23 cellular contexts compared by ENCODE assay signal in the genomic region with DNA sequence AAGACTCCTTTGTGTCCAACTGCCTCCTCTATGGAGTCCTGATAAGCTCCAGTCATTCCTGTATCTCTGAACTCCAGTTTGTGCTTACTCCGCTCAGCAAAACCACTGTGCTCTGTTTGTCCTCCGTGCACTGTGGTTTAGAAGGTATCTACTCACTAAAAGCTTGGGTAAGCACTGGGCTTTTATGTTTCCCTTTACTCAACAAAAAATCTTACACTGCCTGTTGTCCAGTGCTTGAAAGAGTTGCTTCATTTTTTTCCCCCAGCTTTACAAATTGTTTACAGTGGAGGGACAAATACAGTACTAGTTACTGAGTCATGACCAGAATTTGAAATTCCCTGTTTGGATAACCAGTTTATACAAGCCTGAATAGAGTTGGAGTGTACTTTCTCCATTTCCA.
DNase-seq lines count a peak whose midpoint lies in the region; ATAC-seq and TF ChIP-seq lines count a peak whose summit lies in the region.
"Had no signal": no experiment of that assay in that cellular context is flagged by ENCODE, and none has a peak within 500 bp of the region (broad histone marks: within the 10 kb centered on the region; RNA-seq: fewer than 3 reads in every experiment).

No MANE protein-coding gene starts in this region.

- no peak overlapping the region for H3K9ac ChIP-seq in smooth muscle cell (ENCODE audit: low read depth)
- H3K9ac ChIP-seq: BLaER1 treated with 17β-estradiol and CSF1 and Interleukin-3, amounts not matched to agents 10 nM and 100 nM had no signal

- TF ChIP-seq CTCF in fibroblast of villous mesenchyme (IDR thresholded peaks at IDR 0.05; ENCODE audit: insufficient read depth, low read depth, low read length) (no peak), smooth muscle cell (IDR thresholded peaks at IDR 0.05; ENCODE audit: borderline replicate concordance, insufficient read depth, poor library complexity, severe bottlenecking) (no peak)

- peak overlapping the region; percentile 25 for H3K27ac ChIP-seq in smooth muscle cell (ENCODE audit: low read depth)
- H3K27ac ChIP-seq: BLaER1 treated with 17β-estradiol and CSF1 and Interleukin-3, amounts not matched to agents 10 nM and 100 nM; esophagus squamous epithelium; psoas muscle; suprapubic skin; vagina; WERI-Rb-1 had no signal

- DNase-seq in H4 (ENCODE audit: low spot score) (peak; percentile 84), amniotic epithelial cell (ENCODE audit: low read depth) (peak; percentile 86), fibroblast of villous mesenchyme (ENCODE audit: low read depth) (peak; percentile 89), smooth muscle cell (lab: John Stamatoyannopoulos, UW; ENCODE audit: unreplicated experiment) (no peak)
- DNase-seq in activated CD8-positive, alpha-beta memory T cell treated with anti-CD3 and anti-CD28 coated beads for 24 hours = no peak
- DNase-seq: activated CD4-positive, alpha-beta T cell treated with anti-CD3 and anti-CD28 coated beads, Interleukin-2, amount 50 U/mL, for 48 hours; activated T-cell treated with anti-CD3 and anti-CD28 coated beads, Interleukin-2, amount 50 U/mL, for 24 hours; DMS 273 treated with DMSO at 0.1 percent for 48 hours; esophagus squamous epithelium; hippocampal formation; kidney; MM.1S; NCI-H187; NCI-H226; nephron progenitor cell; psoas muscle; WERI-Rb-1 had no signal

- 4% methylated on average over 2 of the region's 2 CpGs for WGBS in smooth muscle cell (ENCODE audit: low lambda C conversion rate)

- peaks cover 7% of the 10 kb centered on the region for H3K4me1 ChIP-seq in smooth muscle cell (ENCODE audit: low read depth)
- H3K4me1 ChIP-seq: BLaER1 treated with 17β-estradiol and CSF1 and Interleukin-3, amounts not matched to agents 10 nM and 100 nM; esophagus squamous epithelium; psoas muscle; suprapubic skin; vagina had no signal

- H3K9me3 ChIP-seq in smooth muscle cell (replicated peaks; ENCODE audit: low read depth) = no peaks in the 10 kb centered on the region
- H3K9me3 ChIP-seq: BLaER1 treated with 17β-estradiol and CSF1 and Interleukin-3, amounts not matched to agents 10 nM and 100 nM; esophagus squamous epithelium; psoas muscle; suprapubic skin; vagina had no signal

- H3K4me3 ChIP-seq in fibroblast of villous mesenchyme (ENCODE audit: low read depth, low read length) (no peak overlapping the region), smooth muscle cell (no peak overlapping the region)
- H3K4me3 ChIP-seq: BLaER1 treated with 17β-estradiol and CSF1 and Interleukin-3, amounts not matched to agents 10 nM and 100 nM; esophagus squamous epithelium; psoas muscle; suprapubic skin; vagina had no signal

- H3K79me2 ChIP-seq in smooth muscle cell (ENCODE audit: low read depth) = no peaks in the 10 kb centered on the region

- peak overlapping the region; percentile 44 for H3K4me2 ChIP-seq in smooth muscle cell
- H3K4me2 ChIP-seq: BLaER1 treated with 17β-estradiol and CSF1 and Interleukin-3, amounts not matched to agents 10 nM and 100 nM had no signal

- H4K20me1 ChIP-seq in smooth muscle cell (ENCODE audit: low read depth) = no peaks in the 10 kb centered on the region
- H4K20me1 ChIP-seq: BLaER1 treated with 17β-estradiol and CSF1 and Interleukin-3, amounts not matched to agents 10 nM and 100 nM had no signal

- no peak overlapping the region for H2AFZ ChIP-seq in smooth muscle cell (ENCODE audit: low read depth)

- no peaks in the 10 kb centered on the region for H3K27me3 ChIP-seq in smooth muscle cell (ENCODE audit: low read depth)
- H3K27me3 ChIP-seq: BLaER1 treated with 17β-estradiol and CSF1 and Interleukin-3, amounts not matched to agents 10 nM and 100 nM; esophagus squamous epithelium; suprapubic skin; vagina had no signal

- ATAC-seq in GM19467 (IDR thresholded peaks at IDR 0.05; ENCODE audit: unreplicated experiment) (no peak), GM19351 (IDR thresholded peaks at IDR 0.05; ENCODE audit: unreplicated experiment) (no peak)
- ATAC-seq: psoas muscle, Right ventricle myocardium inferior had no signal

- H3K36me3 ChIP-seq in smooth muscle cell (ENCODE audit: low read depth) = no peaks in the 10 kb centered on the region
- H3K36me3 ChIP-seq: BLaER1 treated with 17β-estradiol and CSF1 and Interleukin-3, amounts not matched to agents 10 nM and 100 nM; esophagus squamous epithelium; suprapubic skin; vagina; WERI-Rb-1 had no signal

- H3F3A ChIP-seq in smooth muscle cell (ENCODE audit: low read depth) = no peaks in the 10 kb centered on the region

Comparison
In these comparisons a context has a peak if more than half of its experiments do, and no peak if none do; other contexts are left out.
1. DNase-seq: peak in H4 (single experiment), amniotic epithelial cell (single experiment) and fibroblast of villous mesenchyme (single experiment); none in smooth muscle cell (single experiment) and activated CD8-positive, alpha-beta memory T cell treated with anti-CD3 and anti-CD28 coated beads for 24 hours (single experiment).